ENCODE assay signal across 8 cellular contexts in the genomic region with DNA sequence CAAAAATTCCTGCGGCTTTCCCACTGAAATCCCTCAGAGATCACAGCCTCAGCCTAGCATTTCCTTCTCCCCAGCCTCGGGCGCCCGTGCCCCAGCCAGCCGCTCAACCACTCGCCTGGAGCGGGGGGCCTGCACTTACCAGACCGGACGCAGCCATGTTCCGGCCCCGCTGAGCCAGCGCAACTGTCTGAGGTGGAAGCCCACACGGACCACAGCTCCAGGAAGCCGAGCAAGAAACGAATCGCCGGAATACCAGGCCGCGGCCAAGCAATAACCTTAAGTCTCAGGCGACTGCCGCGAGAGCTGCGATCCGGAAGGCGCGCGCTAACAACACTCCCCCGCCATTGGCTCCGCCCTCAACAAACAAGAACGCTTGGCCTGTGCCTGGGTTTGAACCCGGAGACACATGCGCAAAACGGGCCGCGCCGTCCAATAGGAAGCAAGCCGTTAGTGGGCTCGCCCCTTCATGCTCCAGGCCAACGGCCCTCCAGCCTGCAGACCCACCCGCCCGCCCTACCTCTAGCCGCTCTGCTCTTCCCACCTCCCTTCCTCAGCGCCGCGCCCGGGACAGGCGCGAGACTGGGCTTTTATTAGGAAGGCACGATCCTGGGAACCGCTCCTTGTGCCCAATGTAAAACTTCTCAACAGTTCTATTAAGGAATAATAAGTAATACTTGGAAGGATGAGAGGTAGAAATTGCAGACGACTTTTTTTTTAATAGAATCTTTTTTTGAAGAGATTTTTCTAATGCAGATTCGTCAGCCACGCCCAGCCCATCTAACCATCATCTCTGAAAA. TPM values are rescaled to one million over a fixed set of nuclear protein-coding genes. Genes with fewer than 3 reads are reported as not detected.
DNase-seq lines count a peak whose midpoint lies in the region; ATAC-seq and TF ChIP-seq lines count a peak whose summit lies in the region.

Gene CENPC, minus strand, starts transcription at position 305 of the 797 bp plus-strand sequence. Its CDS starts 148 bp downstream, at position 157.

- peak; percentile 97 for ATAC-seq in HG03439 (IDR thresholded peaks at IDR 0.05; ENCODE audit: unreplicated experiment)

- no peaks in the 10 kb centered on the region for H3K27me3 Mint-ChIP-seq in chondrocyte (ENCODE audit: low read depth)

- peaks cover 30% of the 10 kb centered on the region for H3K4me1 Mint-ChIP-seq in chondrocyte (ENCODE audit: low read depth)

- H3K9me3 Mint-ChIP-seq in chondrocyte (ENCODE audit: low read depth), result no peaks in the 10 kb centered on the region

- peak; percentile 96 for TF ChIP-seq POLR2A in GM19193 (IDR thresholded peaks at IDR 0.05; ENCODE audit: extremely low read depth, insufficient read depth, insufficient read length)

- peak within 1 kb of the TSS; percentile 96 for H3K4me3 Mint-ChIP-seq in chondrocyte (ENCODE audit: unreplicated experiment)

- DNase-seq in AML-193 (lab: John Stamatoyannopoulos, UW), result peak; percentile 96 to 97
- DNase-seq in NCI-H510A treated with DMSO at 0.1 percent for 48 hours (lab: John Stamatoyannopoulos, UW), result peak; percentile 96
- peak; percentile 87 to 89 for DNase-seq in activated CD4-positive, alpha-beta T cell treated with anti-CD3 and anti-CD28 coated beads for 24 hours (ENCODE audit: low read depth in 2 of 2)
- peak; percentile 98 for DNase-seq in chondrocyte (ENCODE audit: low spot score)
- DNase-seq in kidney glomerular epithelial cell (lab: John Stamatoyannopoulos, UW), result peak; percentile 99
- DNase-seq in stimulated activated CD4-positive, alpha-beta T cell treated with anti-CD3 and anti-CD28 coated beads, Interleukin-1b, Interleukin-23, amount 100 ng/mL, for 1 hour (ENCODE audit: low read depth in 2 of 2), result peak; percentile 73 to 74

- H3K36me3 Mint-ChIP-seq in chondrocyte (ENCODE audit: low read depth), result peaks cover 5% of the 10 kb centered on the region

- TF ChIP-seq CTCF in chondrocyte (IDR thresholded peaks at IDR 0.05), result no peak

- peak within 1 kb of the TSS; percentile 99 for H3K27ac Mint-ChIP-seq in chondrocyte (ENCODE audit: unreplicated experiment)

RNA-seq across cellular contexts. Expression of gene CENPC, which starts in this region (rescaled TPM):
- total RNA-seq in chondrocyte, result 9.7 to 16.3 TPM (median 11.0 TPM) in 3 replicates

Comparison
In these comparisons a context has a peak if more than half of its experiments do, and no peak if none do; other contexts are left out.
1. Peak in every context shown above with its lines: DNase-seq and ATAC-seq.